In genomic region chr2:79200762-79201161, GRCh38 we compare ENCODE assay signal across 30 cellular contexts. TPM values are rescaled to one million over a fixed set of nuclear protein-coding genes. Genes with fewer than 3 reads are reported as not detected.
"Had no signal": no experiment of that assay in that cellular context is flagged by ENCODE, and none has a peak within 500 bp of the region (broad histone marks: within the 10 kb centered on the region; RNA-seq: fewer than 3 reads in every experiment).

No MANE protein-coding gene starts in this region.

- H3K9me3 Mint-ChIP-seq: activated CD4-positive, alpha-beta memory T cell treated with anti-CD3 and anti-CD28 coated beads, Interleukin-2, amount 10 ng/mL, durations not matched to agents 7 days and 5 days; brain had no signal

- H3K36me3 ChIP-seq: MG63 had no signal

- H3K27me3 Mint-ChIP-seq: activated CD4-positive, alpha-beta memory T cell treated with anti-CD3 and anti-CD28 coated beads, Interleukin-2, amount 10 ng/mL, durations not matched to agents 7 days and 5 days; activated naive CD8-positive, alpha-beta T cell; activated T-helper 17 cell treated with anti-CD3 and anti-CD28 coated beads, Interleukin-2, amount 50 U/mL, for 72 hours; central memory CD8-positive, alpha-beta T cell; T-cell had no signal

- ATAC-seq: activated T-helper 17 cell treated with anti-CD3 and anti-CD28 coated beads, Interleukin-2, amount 50 U/mL, for 72 hours; T-cell had no signal

- DNase-seq: activated CD4-positive, alpha-beta memory T cell treated with anti-CD3 and anti-CD28 coated beads, Interleukin-2, amount 10 ng/mL, durations not matched to agents 7 days and 5 days; activated CD4-positive, alpha-beta T cell treated with anti-CD3 and anti-CD28 coated beads, Interleukin-2, amount 50 U/mL, for 1 hour; activated CD4-positive, CD25-positive, alpha-beta regulatory T cell; activated gamma-delta T cell; activated naive CD4-positive, alpha-beta T cell treated with anti-CD3 and anti-CD28 coated beads for 36 hours; activated T-cell treated with anti-CD3 and anti-CD28 coated beads for 4 hours; activated T-cell treated with anti-CD3 and anti-CD28 coated beads, Interleukin-2, amount 50 U/mL, for 48 hours; amygdala; MG63; NCI-H1105 treated with DMSO at 0.1 percent for 48 hours; NCI-H146; NCI-H1930; NCI-H2171; NCI-H2227 treated with DMSO at 0.1 percent for 48 hours; NCI-H446 treated with DMSO at 0.1 percent for 48 hours; NCI-H524 treated with DMSO at 0.1 percent for 48 hours; NCI-H748 treated with DMSO at 0.1 percent for 48 hours; SIG-M5; T-cell; T-helper 2 cell; T1000 had no signal

- H3K36me3 Mint-ChIP-seq: activated naive CD8-positive, alpha-beta T cell; brain; T-cell had no signal

- H3K9me3 ChIP-seq: MG63 had no signal

- H3K27ac ChIP-seq: SK-N-MC had no signal

- H3K4me3 ChIP-seq: MG63, SK-N-MC had no signal

- H3K4me1 Mint-ChIP-seq: activated CD4-positive, alpha-beta memory T cell treated with anti-CD3 and anti-CD28 coated beads, Interleukin-2, amount 10 ng/mL, durations not matched to agents 7 days and 5 days; activated T-helper 17 cell treated with anti-CD3 and anti-CD28 coated beads, Interleukin-2, amount 50 U/mL, for 72 hours; central memory CD8-positive, alpha-beta T cell; T-cell had no signal

- H3K27ac Mint-ChIP-seq: activated CD4-positive, alpha-beta memory T cell treated with anti-CD3 and anti-CD28 coated beads, Interleukin-2, amount 10 ng/mL, durations not matched to agents 7 days and 5 days; activated naive CD4-positive, alpha-beta T cell treated with anti-CD3 and anti-CD28 coated beads for 36 hours; activated naive CD8-positive, alpha-beta T cell; activated T-helper 17 cell treated with anti-CD3 and anti-CD28 coated beads, Interleukin-2, amount 50 U/mL, for 72 hours; brain; T-cell had no signal

- H3K4me3 Mint-ChIP-seq: activated CD4-positive, alpha-beta memory T cell treated with anti-CD3 and anti-CD28 coated beads, Interleukin-2, amount 10 ng/mL, durations not matched to agents 7 days and 5 days; activated naive CD4-positive, alpha-beta T cell treated with anti-CD3 and anti-CD28 coated beads for 36 hours; activated naive CD8-positive, alpha-beta T cell; activated T-helper 17 cell treated with anti-CD3 and anti-CD28 coated beads, Interleukin-2, amount 50 U/mL, for 72 hours; brain; central memory CD8-positive, alpha-beta T cell; T-cell had no signal

- H3K27me3 ChIP-seq: MG63 had no signal

RNA-seq across cellular contexts. Expression of gene REG3A, which starts 41.2 kb away (rescaled TPM):
- total RNA-seq: activated CD4-positive, alpha-beta memory T cell treated with anti-CD3 and anti-CD28 coated beads, Interleukin-2, amount 10 ng/mL, durations not matched to agents 7 days and 5 days; activated CD8-positive, alpha-beta memory T cell treated with anti-CD3 and anti-CD28 coated beads for 36 hours; activated naive CD4-positive, alpha-beta T cell treated with anti-CD3 and anti-CD28 coated beads for 36 hours; activated T-helper 17 cell treated with anti-CD3 and anti-CD28 coated beads, Interleukin-2, amount 50 U/mL, for 72 hours; astrocyte; OCI-LY7; RPMI7951 had no signal
